18 cellular contexts compared by ENCODE assay signal in genomic region chr3:123493912-123494311, GRCh38. TPM values are rescaled to one million over a fixed set of nuclear protein-coding genes. Genes with fewer than 3 reads are reported as not detected.
A peak's percentile ranks its signal among the peaks of the same experiment; 100 is the strongest.
DNase-seq lines count a peak whose midpoint lies in the region; ATAC-seq and TF ChIP-seq lines count a peak whose summit lies in the region.
"Had no signal": no experiment of that assay in that cellular context is flagged by ENCODE, and none has a peak within 500 bp of the region (broad histone marks: within the 10 kb centered on the region; RNA-seq: fewer than 3 reads in every experiment).

No MANE protein-coding gene starts in this region.

- CTCF ChIA-PET in MCF 10A (lab: Yijun Ruan, JAX) = interaction anchor here (0.6 to 1.3 kb wide), 5 partner anchors 60 to 754 kb away, joined by 3 to 5 read pairs (median 3); no protein-coding TSS in a partner anchor
- CTCF ChIA-PET in Caco-2 (lab: Charles Lee) = interaction anchor here (0.5 kb wide), 1 partner anchor 17 kb away, joined by 4 read pairs; no protein-coding TSS in a partner anchor
- CTCF ChIA-PET in CD8-positive, alpha-beta T cell (lab: Charles Lee) = interaction anchor here (1.6 kb wide), 1 partner anchor 65 kb away, joined by 6 read pairs; no protein-coding TSS in a partner anchor

- H3K27ac Mint-ChIP-seq in MCF 10A (ENCODE audit: low read depth, unreplicated experiment) (no peak overlapping the region), Caco-2 (ENCODE audit: unreplicated experiment) (no peak overlapping the region)
- H3K27ac Mint-ChIP-seq in effector memory CD8-positive, alpha-beta T cell = peak overlapping the region; percentile 15 to 38
- H3K27ac Mint-ChIP-seq in CD8-positive, alpha-beta T cell = no peak overlapping the region
- H3K27ac Mint-ChIP-seq: B cell, HFFc6, IgD-negative memory B cell had no signal

- TF ChIP-seq CTCF in MCF 10A (IDR thresholded peaks at IDR 0.05; ENCODE audit: unreplicated experiment) (no peak), breast epithelium (IDR thresholded peaks at IDR 0.05) (no peak), Caco-2 (IDR thresholded peaks at IDR 0.05; ENCODE audit: insufficient read depth in 1 of 2, low read depth in 1 of 2, low read length in 1 of 2, severe bottlenecking in 1 of 2, unreplicated experiment in 1 of 2) (no peak), ascending aorta (IDR thresholded peaks at IDR 0.05) (no peak)
- TF ChIP-seq CTCF in CD8-positive, alpha-beta T cell (IDR thresholded peaks at IDR 0.05) = no peak

- intact Hi-C loops in MCF 10A (cut with micrococcal nuclease) = no loop called here
- intact Hi-C loops in breast epithelium (cut with DNase I; ENCODE audit: low total_unique reads) = no loop called here
- intact Hi-C loops in Caco-2 (cut with micrococcal nuclease; ENCODE audit: unreplicated experiment) = no loop called here
- intact Hi-C loops in ascending aorta (cut with DNase I) = no loop called here
- intact Hi-C loops in CD8-positive, alpha-beta T cell (cut with DNase I, micrococcal nuclease) = no loop called here

- H3K4me3 ChIP-seq in breast epithelium (no peak overlapping the region), Caco-2 (ENCODE audit: low read depth, low read length) (no peak overlapping the region), ascending aorta (no peak overlapping the region)
- no peak overlapping the region for H3K4me3 ChIP-seq in CD8-positive, alpha-beta T cell (ENCODE audit: low read depth, low read length)
- H3K4me3 ChIP-seq: BLaER1 treated with 17β-estradiol and CSF1 and Interleukin-3, amounts not matched to agents 10 nM and 100 nM; GM23248 had no signal

- DNase-seq in MCF 10A (ENCODE audit: unreplicated experiment) (no peak), breast epithelium (ENCODE audit: low spot score in 2 of 2) (no peak), Caco-2 (no peak), ascending aorta (ENCODE audit: low spot score in 2 of 2) (no peak), NOMO-1 treated with DMSO at 0.1 percent for 48 hours (lab: John Stamatoyannopoulos, UW; ENCODE audit: unreplicated experiment) (no peak)
- no peak for DNase-seq in effector memory CD8-positive, alpha-beta T cell
- DNase-seq in CD8-positive, alpha-beta T cell = no peak
- DNase-seq: 8988T; CD8-positive, alpha-beta memory T cell; COR-L47; GM23248; HCEC 1CT; HFFc6; KBM-7 had no signal

- H3K27me3 ChIP-seq in breast epithelium (no peaks in the 10 kb centered on the region), Caco-2 (replicated peaks; ENCODE audit: control insufficient read depth, insufficient read depth, low read length) (no peaks in the 10 kb centered on the region), ascending aorta (no peaks in the 10 kb centered on the region)
- H3K27me3 ChIP-seq in CD8-positive, alpha-beta T cell (ENCODE audit: insufficient read depth, low read length) = no peaks in the 10 kb centered on the region
- H3K27me3 ChIP-seq: BLaER1 treated with 17β-estradiol and CSF1 and Interleukin-3, amounts not matched to agents 10 nM and 100 nM had no signal

- no peaks in the 10 kb centered on the region for H3K36me3 ChIP-seq in breast epithelium
- H3K36me3 ChIP-seq in Caco-2 (ENCODE audit: control insufficient read depth, insufficient read depth, low read length) = no peaks in the 10 kb centered on the region; the same call in 1 of the 2 replicates
- peaks cover 0 to 9% of the 10 kb centered on the region in 2 donors for H3K36me3 ChIP-seq in ascending aorta
- peaks cover 6% of the 10 kb centered on the region for H3K36me3 ChIP-seq in CD8-positive, alpha-beta T cell (ENCODE audit: insufficient read depth, low read length)

- H3K4me1 ChIP-seq in breast epithelium (no peaks in the 10 kb centered on the region), Caco-2 (no peaks in the 10 kb centered on the region), ascending aorta (peaks cover 0 to 13% of the 10 kb centered on the region in 2 donors)
- H3K4me1 ChIP-seq in CD8-positive, alpha-beta T cell (ENCODE audit: insufficient read depth, low read length) = no peaks in the 10 kb centered on the region

- TF ChIP-seq POLR2A in breast epithelium (IDR thresholded peaks at IDR 0.05) = no peak

- H3K9me3 Mint-ChIP-seq in MCF 10A (ENCODE audit: unreplicated experiment) = no peaks in the 10 kb centered on the region
- no peaks in the 10 kb centered on the region for H3K9me3 Mint-ChIP-seq in Caco-2 (ENCODE audit: unreplicated experiment)
- no peaks in the 10 kb centered on the region for H3K9me3 Mint-ChIP-seq in effector memory CD8-positive, alpha-beta T cell
- H3K9me3 Mint-ChIP-seq in CD8-positive, alpha-beta T cell = no peaks in the 10 kb centered on the region
- H3K9me3 Mint-ChIP-seq: CD8-positive, alpha-beta memory T cell; HFFc6; IgD-negative memory B cell had no signal

- H3K27me3 Mint-ChIP-seq in MCF 10A (ENCODE audit: insufficient read depth, unreplicated experiment) = no peaks in the 10 kb centered on the region
- H3K27me3 Mint-ChIP-seq in Caco-2 (ENCODE audit: insufficient read depth, unreplicated experiment) = no peaks in the 10 kb centered on the region
- no peaks in the 10 kb centered on the region for H3K27me3 Mint-ChIP-seq in effector memory CD8-positive, alpha-beta T cell
- H3K27me3 Mint-ChIP-seq in CD8-positive, alpha-beta T cell (ENCODE audit: low read depth) = no peaks in the 10 kb centered on the region
- H3K27me3 Mint-ChIP-seq: B cell; CD8-positive, alpha-beta memory T cell; IgD-negative memory B cell had no signal

- H3K4me1 Mint-ChIP-seq in MCF 10A (ENCODE audit: insufficient read depth, unreplicated experiment) = no peaks in the 10 kb centered on the region
- no peaks in the 10 kb centered on the region for H3K4me1 Mint-ChIP-seq in Caco-2 (ENCODE audit: low read depth, unreplicated experiment)
- H3K4me1 Mint-ChIP-seq in effector memory CD8-positive, alpha-beta T cell (ENCODE audit: low read depth in 2 of 2) = peaks cover 9 to 19% of the 10 kb centered on the region in 2 donors
- peaks cover 5% of the 10 kb centered on the region for H3K4me1 Mint-ChIP-seq in CD8-positive, alpha-beta T cell (ENCODE audit: low read depth)
- H3K4me1 Mint-ChIP-seq: B cell had no signal

- H3K36me3 Mint-ChIP-seq in MCF 10A (ENCODE audit: insufficient read depth, unreplicated experiment) = peaks cover 98% of the 10 kb centered on the region
- peaks cover 44% of the 10 kb centered on the region for H3K36me3 Mint-ChIP-seq in Caco-2 (ENCODE audit: insufficient read depth, unreplicated experiment)
- H3K36me3 Mint-ChIP-seq in effector memory CD8-positive, alpha-beta T cell (ENCODE audit: insufficient read depth) = peaks cover 6% of the 10 kb centered on the region
- peaks cover 60% of the 10 kb centered on the region for H3K36me3 Mint-ChIP-seq in CD8-positive, alpha-beta T cell

- POLR2A ChIA-PET in MCF 10A (lab: Yijun Ruan, JAX) = no interaction called here
- POLR2A ChIA-PET in Caco-2 (lab: Charles Lee) = no interaction called here
- POLR2A ChIA-PET in CD8-positive, alpha-beta T cell (lab: Charles Lee) = interaction anchor here (0.9 kb wide), 1 partner anchor 29 kb away, joined by 3 read pairs; no protein-coding TSS in a partner anchor

- H3K9me3 ChIP-seq in breast epithelium (no peaks in the 10 kb centered on the region), Caco-2 (no peaks in the 10 kb centered on the region), ascending aorta (no peaks in the 10 kb centered on the region)
- H3K9me3 ChIP-seq in CD8-positive, alpha-beta T cell (ENCODE audit: low read length) = no peaks in the 10 kb centered on the region
- H3K9me3 ChIP-seq: BLaER1 treated with 17β-estradiol and CSF1 and Interleukin-3, amounts not matched to agents 10 nM and 100 nM had no signal

- no peak for ATAC-seq in effector memory CD8-positive, alpha-beta T cell (replicated peaks)
- no peak for ATAC-seq in GM18519 (IDR thresholded peaks at IDR 0.05; ENCODE audit: low FRiP score, unreplicated experiment)
- no peak for ATAC-seq in CD8-positive, alpha-beta T cell

- no peak overlapping the region for H3K27ac ChIP-seq in breast epithelium
- H3K27ac ChIP-seq in ascending aorta = peak overlapping the region; percentile 3 to 26
- no peak overlapping the region for H3K27ac ChIP-seq in CD8-positive, alpha-beta T cell (ENCODE audit: low read depth, low read length)
- H3K27ac ChIP-seq: BLaER1 treated with 17β-estradiol and CSF1 and Interleukin-3, amounts not matched to agents 10 nM and 100 nM; GM23248 had no signal

- BruUV-seq in MCF 10A (replicated peaks; lab: Mats Ljungman, UMichigan) (TSS peak; percentile 19), Caco-2 (replicated peaks; lab: Mats Ljungman, UMichigan) (TSS peak; percentile 19)

- H3K4me3 Mint-ChIP-seq in MCF 10A (ENCODE audit: unreplicated experiment) (no peak overlapping the region), Caco-2 (ENCODE audit: unreplicated experiment) (no peak overlapping the region)
- no peak overlapping the region for H3K4me3 Mint-ChIP-seq in effector memory CD8-positive, alpha-beta T cell
- H3K4me3 Mint-ChIP-seq in CD8-positive, alpha-beta T cell = no peak overlapping the region
- H3K4me3 Mint-ChIP-seq: B cell, HFFc6, IgD-negative memory B cell had no signal

RNA-seq across cellular contexts. Expression of gene ADCY5, which starts 45.0 kb away (rescaled TPM):
- not detected in 2 replicates for total RNA-seq in MCF 10A (2022)
- 10 to 100 TPM; 10.1 to 32.5 (median 11.5) TPM for total RNA-seq in breast epithelium
- total RNA-seq in Caco-2 (2022) = 0.44 and 0.91 TPM in 2 replicates
- total RNA-seq in ascending aorta = 32.2 TPM
- not detected for total RNA-seq in CD8-positive, alpha-beta T cell
- total RNA-seq: B cell had no signal

Comparison
In these comparisons a context has a peak if more than half of its experiments do, and no peak if none do; other contexts are left out.
1. H3K27ac Mint-ChIP-seq: peak in effector memory CD8-positive, alpha-beta T cell (2 of 2); none in MCF 10A (single experiment), Caco-2 (single experiment) and CD8-positive, alpha-beta T cell (single experiment).
2. H3K27ac ChIP-seq: peak in ascending aorta (2 of 2); none in breast epithelium (0 of 2) and CD8-positive, alpha-beta T cell (single experiment).